ENCODE assay signal across 23 cellular contexts in the genomic region with DNA sequence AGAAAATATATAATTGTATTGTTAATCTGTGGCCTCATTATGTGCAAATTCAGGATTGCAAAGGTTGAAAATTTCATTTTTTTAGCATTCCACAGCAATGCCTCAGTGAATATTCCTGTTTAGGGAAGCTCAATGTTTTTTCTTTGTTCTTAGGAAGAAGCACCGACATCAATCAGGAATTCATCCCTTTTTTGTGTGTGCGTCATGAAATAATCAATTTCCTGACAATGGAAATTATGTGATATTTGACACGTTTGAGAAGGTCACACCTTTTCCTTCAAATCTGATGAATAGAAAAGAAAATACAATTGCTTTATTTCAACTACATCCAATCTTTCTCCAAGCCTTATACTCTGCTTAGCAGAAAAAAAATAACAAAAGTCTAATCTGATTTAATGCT.
"Had no signal": no experiment of that assay in that cellular context is flagged by ENCODE, and none has a peak within 500 bp of the region (broad histone marks: within the 10 kb centered on the region; RNA-seq: fewer than 3 reads in every experiment).

No MANE protein-coding gene starts in this region.

- H3K36me3 ChIP-seq: esophagus muscularis mucosa, gastroesophageal sphincter, heart left ventricle, left lung, lower lobe of right lung had no signal

- H3K9me3 Mint-ChIP-seq: endodermal cell, mesothelial cell of epicardium had no signal

- H3K27ac ChIP-seq: coronary artery, esophagus muscularis mucosa, foreskin keratinocyte, gastroesophageal sphincter, heart left ventricle, hepatocyte, left lung, lower lobe of right lung had no signal

- H3K4me1 ChIP-seq: esophagus muscularis mucosa, foreskin keratinocyte, gastroesophageal sphincter, heart left ventricle, left lung, lower lobe of right lung had no signal

- FAIRE-seq: colon, endometrium, frontal cortex, islet of Langerhans, keratinocyte had no signal

- H3K4me2 ChIP-seq: hepatocyte had no signal

- H2AFZ ChIP-seq: hepatocyte had no signal

- H3K9me3 ChIP-seq: esophagus muscularis mucosa, gastroesophageal sphincter, left lung, lower lobe of right lung, mucosa of descending colon had no signal

- H3K79me2 ChIP-seq: hepatocyte had no signal

- DNase-seq: effector CD8-positive, alpha-beta T cell; effector memory CD8-positive, alpha-beta T cell; endodermal cell; foreskin keratinocyte; heart left ventricle; hypothalamus; left cardiac atrium; left lung; left ventricle myocardium superior; lower lobe of right lung; mesenchymal stem cell; mucosa of descending colon; naive B cell had no signal

- H3K27ac Mint-ChIP-seq: effector memory CD8-positive, alpha-beta T cell; endodermal cell; mesothelial cell of epicardium; naive B cell had no signal

- H3K27me3 ChIP-seq: esophagus muscularis mucosa, foreskin keratinocyte, gastroesophageal sphincter, heart left ventricle, hepatocyte, left lung had no signal

- H3K4me1 Mint-ChIP-seq: naive B cell had no signal

- H3K4me3 Mint-ChIP-seq: effector memory CD8-positive, alpha-beta T cell; endodermal cell; mesothelial cell of epicardium; naive B cell had no signal

- H3K36me3 Mint-ChIP-seq: mesothelial cell of epicardium, naive B cell had no signal

- H3K4me3 ChIP-seq: coronary artery, esophagus muscularis mucosa, gastroesophageal sphincter, heart left ventricle, hepatocyte, left lung, lower lobe of right lung, mucosa of descending colon had no signal

- H3K27me3 Mint-ChIP-seq: effector memory CD8-positive, alpha-beta T cell; naive B cell had no signal
